Comparison of ENCODE assay signal across 8 cellular contexts in genomic region chr17:80678621-80679020, GRCh38.
DNase-seq lines count a peak whose midpoint lies in the region; ATAC-seq lines count a peak whose summit lies in the region.

No MANE protein-coding gene starts in this region.

- no peaks in the 10 kb centered on the region for H3K9me3 Mint-ChIP-seq in activated T-helper 17 cell treated with anti-CD3 and anti-CD28 coated beads, Interleukin-2, amount 50 U/mL, for 72 hours

- H3K36me3 Mint-ChIP-seq in activated T-helper 17 cell treated with anti-CD3 and anti-CD28 coated beads, Interleukin-2, amount 50 U/mL, for 72 hours (ENCODE audit: low read depth) = peaks cover 9% of the 10 kb centered on the region

- ATAC-seq in activated T-helper 17 cell treated with anti-CD3 and anti-CD28 coated beads, Interleukin-2, amount 50 U/mL, for 72 hours (replicated peaks) = peak; percentile 83

- peaks cover 35% of the 10 kb centered on the region for H3K4me1 Mint-ChIP-seq in activated T-helper 17 cell treated with anti-CD3 and anti-CD28 coated beads, Interleukin-2, amount 50 U/mL, for 72 hours

- in situ Hi-C loops in ACHN (cut with HindIII; ENCODE audit: low pct_ligation_motif_present, low pct_unique_long_range_greater_than_20kb, low sequenced_read_pairs) = no loop called here

- H3K27me3 Mint-ChIP-seq in activated T-helper 17 cell treated with anti-CD3 and anti-CD28 coated beads, Interleukin-2, amount 50 U/mL, for 72 hours = no peaks in the 10 kb centered on the region

- peak overlapping the region; percentile 87 for H3K27ac Mint-ChIP-seq in activated T-helper 17 cell treated with anti-CD3 and anti-CD28 coated beads, Interleukin-2, amount 50 U/mL, for 72 hours

- peak; percentile 85 for DNase-seq in ACHN
- peak; percentile 56 for DNase-seq in HS-5 (ENCODE audit: low read depth)
- DNase-seq in kidney tubule cell (ENCODE audit: low spot score) = peak; percentile 70
- no peak for DNase-seq in NCI-H446 treated with DMSO at 0.1 percent for 48 hours (lab: John Stamatoyannopoulos, UW)
- no peak for DNase-seq in NCI-H2171 treated with DMSO at 0.1 percent for 48 hours (lab: John Stamatoyannopoulos, UW)
- DNase-seq in dedifferentiated amniotic fluid mesenchymal stem cell (ENCODE audit: extremely low spot score) = no peak
- no peak for DNase-seq in NCI-H1436 treated with DMSO at 0.1 percent for 48 hours (lab: John Stamatoyannopoulos, UW)

- peak overlapping the region; percentile 66 for H3K4me3 Mint-ChIP-seq in activated T-helper 17 cell treated with anti-CD3 and anti-CD28 coated beads, Interleukin-2, amount 50 U/mL, for 72 hours

Comparison
In these comparisons a context has a peak if more than half of its experiments do, and no peak if none do; other contexts are left out.
1. DNase-seq: peak in ACHN (single experiment), HS-5 (single experiment) and kidney tubule cell (single experiment); none in NCI-H446 treated with DMSO at 0.1 percent for 48 hours (single experiment), NCI-H2171 treated with DMSO at 0.1 percent for 48 hours (single experiment), dedifferentiated amniotic fluid mesenchymal stem cell (single experiment) and NCI-H1436 treated with DMSO at 0.1 percent for 48 hours (single experiment).